8 cellular contexts compared by ENCODE assay signal in the genomic region with DNA sequence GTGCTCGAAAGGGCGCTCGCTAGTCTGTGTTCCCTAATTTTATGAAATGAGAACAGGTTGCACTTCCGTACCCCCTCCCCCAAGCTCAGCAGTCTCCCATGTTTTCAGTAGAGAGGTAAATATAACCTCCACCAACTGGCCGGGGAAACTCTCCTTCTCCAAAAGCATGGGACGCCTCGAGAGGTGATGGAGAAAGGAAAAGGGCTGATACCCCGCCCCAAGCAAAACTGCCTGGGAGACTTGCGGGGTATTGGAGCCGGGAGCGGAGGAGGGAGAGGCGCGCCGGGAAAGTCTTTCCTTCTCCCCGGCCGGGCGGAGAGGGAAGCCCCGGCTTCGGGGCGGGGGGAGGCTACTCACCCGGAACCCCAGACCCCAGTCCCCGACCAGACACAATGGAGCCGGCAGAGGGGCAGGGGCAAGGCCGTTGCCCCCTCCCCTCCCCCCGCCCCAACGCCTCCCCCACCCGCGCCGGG. TPM values are rescaled to one million over a fixed set of nuclear protein-coding genes. Genes with fewer than 3 reads are reported as not detected.
DNase-seq lines count a peak whose midpoint lies in the region; ATAC-seq, FAIRE-seq and TF ChIP-seq lines count a peak whose summit lies in the region.

No MANE protein-coding gene starts in this region.

- peaks cover 0 to 3% of the 10 kb centered on the region in 2 experiments for H4K20me1 ChIP-seq in H1 (replicated peaks in 1 of 2; ENCODE audit: control insufficient read depth in 1 of 2, insufficient read depth in 2 of 2, low read length in 2 of 2)

- H3K27me3 ChIP-seq in H1 (replicated peaks in 1 of 4; ENCODE audit: control insufficient read depth in 3 of 4, extremely low read depth in 1 of 4, insufficient read depth in 3 of 4, low read length in 3 of 4) (no peaks in the 10 kb centered on the region), mesendoderm (ENCODE audit: insufficient read depth, low read length, poor library complexity) (no peaks in the 10 kb centered on the region), tibial nerve (no peaks in the 10 kb centered on the region)

- peak overlapping the region; percentile 93 for H3K4me3 Mint-ChIP-seq in T-helper 2 cell treated with Interferon-gamma antibody and Interleukin-4, amounts not matched to agents 5 μg/mL and 100 μg/mL, for 36 hours

- H3K27ac Mint-ChIP-seq in T-helper 2 cell treated with Interferon-gamma antibody and Interleukin-4, amounts not matched to agents 5 μg/mL and 100 μg/mL, for 36 hours, result peak overlapping the region; percentile 87

- peaks cover 5% of the 10 kb centered on the region for H3K79me1 ChIP-seq in H1 (ENCODE audit: low read depth, low read length)
- H3K79me1 ChIP-seq in mesendoderm (ENCODE audit: low read length), result peaks cover 4% of the 10 kb centered on the region

- ATAC-seq in GM21515 (IDR thresholded peaks at IDR 0.05; ENCODE audit: unreplicated experiment), result peak; percentile 16

- H2BK120ac ChIP-seq in H1 (replicated peaks; ENCODE audit: low read depth, low read length) (no peak overlapping the region), mesendoderm (ENCODE audit: low read depth, low read length) (peak overlapping the region; percentile 92)

- H4K8ac ChIP-seq in H1 (ENCODE audit: extremely low read depth, insufficient read depth, low read length), result peak overlapping the region; percentile 47; the same call in 1 of the 2 replicates
- H4K8ac ChIP-seq in mesendoderm (ENCODE audit: low read depth, low read length), result peak overlapping the region; percentile 98

- 0 out of 2 replicates have a peak overlapping the region, but pooled peaks have one; percentile 21 for H2BK15ac ChIP-seq in H1 (ENCODE audit: low read length)
- H2BK15ac ChIP-seq in mesendoderm (replicated peaks; ENCODE audit: low read depth), result no peak overlapping the region

- H3K9ac ChIP-seq in H1 (replicated peaks in 1 of 4; ENCODE audit: extremely low read depth in 1 of 4, low read depth in 3 of 4, low read length in 3 of 4) (peak overlapping the region; percentile 54 to 94 (median 78)), mesendoderm (ENCODE audit: low read length) (peak overlapping the region; percentile 90)

- peaks cover 26% of the 10 kb centered on the region for H3K4me1 Mint-ChIP-seq in T-helper 2 cell treated with Interferon-gamma antibody and Interleukin-4, amounts not matched to agents 5 μg/mL and 100 μg/mL, for 36 hours (ENCODE audit: low read depth)

- H3K4me1 ChIP-seq in H1 (replicated peaks in 1 of 4; ENCODE audit: control insufficient read depth in 3 of 4, insufficient read depth in 4 of 4, low read length in 3 of 4), result peaks cover 0 to 16% (median 8%) of the 10 kb centered on the region in 4 experiments; a peak in 6 of 7 replicates
- peaks cover 1% of the 10 kb centered on the region for H3K4me1 ChIP-seq in mesendoderm (ENCODE audit: control insufficient read depth, low read depth, low read length)
- peaks cover 0 to 35% (median 11%) of the 10 kb centered on the region in 4 donors for H3K4me1 ChIP-seq in tibial nerve

- H3K9me3 Mint-ChIP-seq in T-helper 2 cell treated with Interferon-gamma antibody and Interleukin-4, amounts not matched to agents 5 μg/mL and 100 μg/mL, for 36 hours, result no peaks in the 10 kb centered on the region

- H3K56ac ChIP-seq in H1 (replicated peaks; ENCODE audit: insufficient read length, low read depth, low read length) (peak overlapping the region; percentile 63), mesendoderm (ENCODE audit: low read length) (peak overlapping the region; percentile 93)

- peaks cover 9% of the 10 kb centered on the region; the same call in 1 of the 2 replicates for H3K23me2 ChIP-seq in H1 (ENCODE audit: low read depth, low read length)

- no peak overlapping the region for H4K91ac ChIP-seq in H1 (replicated peaks; ENCODE audit: insufficient read length, low read length)

- FAIRE-seq in H1 (lab: Jason Lieb, UNC), result no peak

- H2AK5ac ChIP-seq in H1 (ENCODE audit: low read depth, low read length), result no peak overlapping the region
- no peak overlapping the region for H2AK5ac ChIP-seq in mesendoderm (ENCODE audit: low read length)

- no peak overlapping the region for H2BK12ac ChIP-seq in H1 (ENCODE audit: low read depth, low read length)

- TF ChIP-seq CTCF in H1 (IDR thresholded peaks at IDR 0.05; ENCODE audit: control extremely low read depth in 1 of 3, insufficient read depth in 1 of 3, low read depth in 1 of 3, low read length in 3 of 3) (no peak), tibial nerve (IDR thresholded peaks at IDR 0.05) (no peak)

- H2AFZ ChIP-seq in H1 (ENCODE audit: low read length), result no peak overlapping the region

- peak overlapping the region; percentile 66; the same call in 1 of the 2 replicates for H3K27ac ChIP-seq in H1 (ENCODE audit: low read depth, low read length)
- peak overlapping the region; percentile 63 for H3K27ac ChIP-seq in mesendoderm (ENCODE audit: low read depth, low read length)
- peak overlapping the region; percentile 79 to 89 (median 88) for H3K27ac ChIP-seq in tibial nerve

- DNase-seq in Daoy (ENCODE audit: low read depth), result peak; percentile 38
- no peak for DNase-seq in T-helper 2 cell treated with Interferon-gamma antibody and Interleukin-4, amounts not matched to agents 5 μg/mL and 100 μg/mL, for 36 hours (ENCODE audit: low spot score)
- peak in 1 of 2 experiments; percentile 74 for DNase-seq in H1 (ENCODE audit: low read depth in 1 of 2, low spot score in 2 of 2)
- peak; percentile 63 for DNase-seq in mesendoderm
- peak in 1 of 2 donors; percentile 11 for DNase-seq in tibial nerve (ENCODE audit: low spot score in 2 of 2)
- DNase-seq in GDM1 (lab: John Stamatoyannopoulos, UW), result no peak

- no peaks in the 10 kb centered on the region for H3K36me3 ChIP-seq in H1 (ENCODE audit: control insufficient read depth in 2 of 4, insufficient read depth in 4 of 4, low read length in 3 of 4)
- no peaks in the 10 kb centered on the region for H3K36me3 ChIP-seq in mesendoderm (ENCODE audit: control insufficient read depth, insufficient read depth, low read length)
- no peaks in the 10 kb centered on the region for H3K36me3 ChIP-seq in tibial nerve

- no peak overlapping the region for H3K4ac ChIP-seq in H1 (replicated peaks; ENCODE audit: insufficient read length, low read depth, low read length)
- H3K4ac ChIP-seq in mesendoderm (ENCODE audit: low read depth, low read length), result peak overlapping the region; percentile 98

- TF ChIP-seq RAD21 in Ishikawa (IDR thresholded peaks at IDR 0.05; ENCODE audit: low read depth), result no peak
- TF ChIP-seq RAD21 in H1 (IDR thresholded peaks at IDR 0.05 in 1 of 2, conservative IDR thresholded peaks at IDR 0.05 in 1 of 2; ENCODE audit: low read depth in 2 of 2, low read length in 2 of 2), result no peak

- H3K4me2 ChIP-seq in H1 (ENCODE audit: insufficient read depth in 1 of 2, low read depth in 2 of 2, low read length in 2 of 2) (peak overlapping the region; percentile 91 to 99), mesendoderm (ENCODE audit: low read length) (peak overlapping the region; percentile 78)

- H2BK5ac ChIP-seq in H1 (ENCODE audit: low read depth, low read length), result peak overlapping the region; percentile 60; the same call in 1 of the 2 replicates
- H2BK5ac ChIP-seq in mesendoderm (ENCODE audit: low read length), result no peak overlapping the region

- H3K27me3 Mint-ChIP-seq in T-helper 2 cell treated with Interferon-gamma antibody and Interleukin-4, amounts not matched to agents 5 μg/mL and 100 μg/mL, for 36 hours (ENCODE audit: low read depth), result no peaks in the 10 kb centered on the region

- H3K9me3 ChIP-seq in H1 (ENCODE audit: insufficient read depth in 2 of 2, low read depth in 1 of 2, low read length in 1 of 2), result no peaks in the 10 kb centered on the region
- no peaks in the 10 kb centered on the region for H3K9me3 ChIP-seq in tibial nerve

- CTCF ChIA-PET in H1 (lab: Charles Lee; ENCODE audit: partially characterized antibody), result no interaction called here

- H3K23ac ChIP-seq in H1 (ENCODE audit: insufficient read length) (no peak overlapping the region), mesendoderm (ENCODE audit: low read length) (no peak overlapping the region)

- 1% methylated on average over 9 of the region's 29 CpGs; no CpG with 5 or more reads in 1 of the 2 experiments for WGBS in H1 (ENCODE audit: extremely low coverage in 1 of 2, insufficient coverage in 1 of 2, insufficient read length in 1 of 2, insufficient replicate concordance in 2 of 2, low coverage in 1 of 2, low lambda C conversion rate in 2 of 2, missing lambda C conversion rate in 1 of 2), 2 experiments
- WGBS in mesendoderm (ENCODE audit: extremely low coverage, insufficient coverage, low lambda C conversion rate), result no CpG with 5 or more reads among the region's 29 CpGs
- WGBS in tibial nerve, 2 donors, result 0 to 1% methylated on average over 13 to 24 of the region's 29 CpGs

- H3K18ac ChIP-seq in H1 (ENCODE audit: extremely low read depth, low read length), result no peak overlapping the region; the same call in 1 of the 2 replicates
- H3K18ac ChIP-seq in mesendoderm (ENCODE audit: low read length), result peak overlapping the region; percentile 98

- POLR2A ChIA-PET in H1 (lab: Charles Lee; ENCODE audit: partially characterized antibody), result interaction anchor here (0.6 to 1.2 kb wide), 4 partner anchors 9 to 1352 kb away, joined by 3 to 5 read pairs (median 4); no protein-coding TSS in a partner anchor

- H3K4me3 ChIP-seq in H1 (ENCODE audit: extremely low read depth in 1 of 4, insufficient read depth in 2 of 4, low read depth in 3 of 4, low read length in 4 of 4), result peak overlapping the region; percentile 76 to 98 (median 85)
- H3K4me3 ChIP-seq in mesendoderm (ENCODE audit: low read length), result peak overlapping the region; percentile 85
- peak overlapping the region; percentile 59 to 94 (median 80) for H3K4me3 ChIP-seq in tibial nerve

- H3K79me2 ChIP-seq in H1 (ENCODE audit: control insufficient read depth in 1 of 2, insufficient read depth in 2 of 2, low read length in 2 of 2) (peaks cover 18 to 49% of the 10 kb centered on the region in 2 experiments), mesendoderm (ENCODE audit: control insufficient read depth, insufficient read depth, low read length) (peaks cover 37% of the 10 kb centered on the region)

- TF ChIP-seq EP300 in Ishikawa (IDR thresholded peaks at IDR 0.05; ENCODE audit: borderline replicate concordance) (no peak), H1 (IDR thresholded peaks at IDR 0.05; ENCODE audit: borderline replicate concordance in 1 of 2, low read depth in 2 of 2, low read length in 2 of 2) (no peak), tibial nerve (IDR thresholded peaks at IDR 0.05) (no peak)

- H4K5ac ChIP-seq in H1 (ENCODE audit: insufficient read length, low read depth, low read length), result peak overlapping the region; percentile 34
- H4K5ac ChIP-seq in mesendoderm (ENCODE audit: low read length), result no peak overlapping the region

- H3K14ac ChIP-seq in H1 (ENCODE audit: insufficient read length), result no peak overlapping the region

- no peak overlapping the region for H2BK20ac ChIP-seq in H1 (ENCODE audit: low read length)

- peaks cover 4% of the 10 kb centered on the region for H3K36me3 Mint-ChIP-seq in T-helper 2 cell treated with Interferon-gamma antibody and Interleukin-4, amounts not matched to agents 5 μg/mL and 100 μg/mL, for 36 hours (ENCODE audit: low read depth)

- no peak; a peak in 1 of 3 replicates for TF ChIP-seq POLR2A in H1 (IDR thresholded peaks at IDR 0.05; ENCODE audit: control extremely low read depth in 1 of 2, low read depth in 2 of 2, low read length in 2 of 2)
- no peak for TF ChIP-seq POLR2A in tibial nerve (IDR thresholded peaks at IDR 0.05)

RNA-seq across cellular contexts. Expression of a gene that starts 0.6 kb away (rescaled TPM):
- 30.8 and 51.3 TPM in 2 replicates for total RNA-seq in Daoy (2014; rRNA removed; shearing (Covaris generic))
- total RNA-seq in H1 (2021; fragmentation: NEBNext Ultra II Directional; extraction: Animal tissue kit (Norgen Biotek cat#: 25700)), result 70.3 and 76.7 TPM in 2 replicates
- polyA plus RNA-seq in H1 (2011; rRNA removed), result 5.2 and 6.8 TPM in 2 replicates
- 8.2 TPM for polyA plus RNA-seq in H1 (2011; cell fraction: cytosol; rRNA removed)
- 4.6 TPM for polyA plus RNA-seq in H1 (2011; cell fraction: nucleus; rRNA removed)
- polyA plus RNA-seq in H1 (2012, experiment 1 of 2), result 12.5 to 29.5 TPM (median 17.2 TPM) in 4 replicates
- 2.8 TPM for polyA plus RNA-seq in H1 (2012, experiment 2 of 2)
- polyA plus RNA-seq in H1 (2013, experiment 1 of 2), result 50.7 TPM
- 48.3 TPM for polyA plus RNA-seq in H1 (2013, experiment 2 of 2)
- polyA minus RNA-seq in H1 (2011; rRNA and poly(A)+ RNA removed), result 23.6 and 46.2 TPM in 2 replicates
- 21.1 TPM for polyA minus RNA-seq in H1 (2011; cell fraction: cytosol; rRNA and poly(A)+ RNA removed)
- polyA minus RNA-seq in H1 (2011; cell fraction: nucleus; rRNA and poly(A)+ RNA removed), result 46.4 TPM
- 67.8 TPM for polyA plus RNA-seq in mesendoderm (2013, experiment 1 of 2)
- 63.7 TPM for polyA plus RNA-seq in mesendoderm (2013, experiment 2 of 2)
- total RNA-seq in tibial nerve, result 10 to 100 TPM; 13.8 to 26.2 (median 18.1) TPM

Comparison
In these comparisons a context has a peak if more than half of its experiments do, and no peak if none do; other contexts are left out.
1. DNase-seq: peak in Daoy (single experiment) and mesendoderm (single experiment); none in T-helper 2 cell treated with Interferon-gamma antibody and Interleukin-4, amounts not matched to agents 5 μg/mL and 100 μg/mL, for 36 hours (single experiment) and GDM1 (single experiment).
2. Peak in every context shown above with its lines, with median percentiles within 50 percentile points of each other: H3K27ac ChIP-seq and H3K4me3 ChIP-seq.